ENCODE assay signal across 22 cellular contexts in genomic region chr14:38973083-38973700, GRCh38.
"Had no signal": no experiment of that assay in that cellular context is flagged by ENCODE, and none has a peak within 500 bp of the region (broad histone marks: within the 10 kb centered on the region; RNA-seq: fewer than 3 reads in every experiment).

No MANE protein-coding gene starts in this region.

- H3K9me3 ChIP-seq: MG63, SJSA1 had no signal

- H3K36me3 ChIP-seq: MG63, SJSA1 had no signal

- H3K4me1 ChIP-seq: SJSA1 had no signal

- H3K4me3 ChIP-seq: MG63, SJSA1, SK-N-MC had no signal

- H3K27me3 ChIP-seq: MG63, SJSA1 had no signal

- H3K27ac ChIP-seq: SJSA1, SK-N-MC had no signal

- DNase-seq: IMR-90, Karpas-422, KG1, MG63, NCI-H1092, NCI-H1105 treated with DMSO at 0.1 percent for 48 hours, NCI-H1417 treated with DMSO at 0.1 percent for 48 hours, NCI-H1694, NCI-H187 treated with DMSO at 0.1 percent for 48 hours, NCI-H2029 treated with DMSO at 0.1 percent for 48 hours, NCI-H2171, NCI-H226, NCI-H446, NCI-H510A, NCI-H524 treated with DMSO at 0.1 percent for 48 hours, NCI-H69, NCI-H774, Right ventricle myocardium superior, RPMI8226, SIG-M5 had no signal
